Comparison of ENCODE assay signal across 10 cellular contexts in the genomic region with DNA sequence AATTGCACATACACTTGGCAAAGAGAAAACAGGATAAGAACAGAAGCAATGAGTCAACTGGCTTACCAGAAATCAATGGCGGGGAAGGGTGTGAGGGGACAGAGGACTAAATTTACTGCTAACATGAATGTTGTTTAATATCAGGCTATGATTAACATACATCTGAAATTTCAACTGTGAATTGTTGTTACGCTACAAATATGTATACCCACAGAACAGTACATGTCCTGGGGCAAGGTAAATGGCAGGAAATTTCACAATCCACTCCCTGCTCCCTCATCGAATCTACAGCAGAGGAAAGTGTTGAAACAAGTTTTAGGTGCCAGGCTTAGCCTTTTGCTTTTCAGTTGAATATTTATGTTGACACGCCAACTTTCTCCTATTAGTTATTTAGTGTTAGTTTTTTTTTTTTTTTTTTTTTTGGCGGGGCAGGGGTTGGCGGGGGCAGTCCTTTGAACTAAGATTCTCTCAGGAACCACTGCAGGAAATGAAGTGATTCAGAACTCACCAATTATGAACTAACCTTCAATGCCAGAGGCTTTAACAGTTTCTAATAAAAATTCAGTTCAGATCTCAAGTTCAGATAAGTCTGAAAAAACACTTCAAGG.
DNase-seq lines count a peak whose midpoint lies in the region; TF ChIP-seq lines count a peak whose summit lies in the region.
"Had no signal": no experiment of that assay in that cellular context is flagged by ENCODE, and none has a peak within 500 bp of the region (broad histone marks: within the 10 kb centered on the region; RNA-seq: fewer than 3 reads in every experiment).

No MANE protein-coding gene starts in this region.

- no peaks in the 10 kb centered on the region for H3K27me3 ChIP-seq in BLaER1 treated with 17β-estradiol and CSF1 and Interleukin-3, amounts not matched to agents 10 nM and 100 nM
- H3K27me3 ChIP-seq in MG63 (no peaks in the 10 kb centered on the region), SJCRH30 (no peaks in the 10 kb centered on the region)

- peaks cover 0 to 99% (median 51%) of the 10 kb centered on the region in 11 experiments; a peak in 11 of 22 replicates for H4K20me1 ChIP-seq in BLaER1 treated with 17β-estradiol and CSF1 and Interleukin-3, amounts not matched to agents 10 nM and 100 nM

- DNase-seq in MG63: peak; percentile 58
- DNase-seq in cardiac fibroblast (ENCODE audit: low read depth in 2 of 2): peak; percentile 68 to 72
- peak; percentile 57 to 68 for DNase-seq in lung microvascular endothelial cell (ENCODE audit: low read depth in 2 of 2)
- no peak for DNase-seq in SJCRH30
- no peak for DNase-seq in islet precursor cell
- no peak for DNase-seq in stimulated activated naive CD4-positive, alpha-beta T cell treated with Interleukin-2 at 50 U/mL for 16 hours (lab: John Stamatoyannopoulos, UW)
- DNase-seq in NCI-H1048 (lab: John Stamatoyannopoulos, UW): no peak
- DNase-seq: DMS 273 treated with DMSO at 0.1 percent for 48 hours, NCI-H1694 treated with DMSO at 0.1 percent for 48 hours had no signal

- H3K36me3 ChIP-seq in BLaER1 treated with 17β-estradiol and CSF1 and Interleukin-3, amounts not matched to agents 10 nM and 100 nM: peaks cover 19 to 49% (median 22%) of the 10 kb centered on the region in 11 experiments; a peak in 19 of 22 replicates
- H3K36me3 ChIP-seq in MG63 (peaks cover 15% of the 10 kb centered on the region), SJCRH30 (0 out of 2 replicates have a peak, but pooled peaks cover 7% of the 10 kb centered on the region)

- peak overlapping the region in 7 of 11 experiments; percentile 37 to 71 (median 50); a peak in 14 of 22 replicates for H3K4me2 ChIP-seq in BLaER1 treated with 17β-estradiol and CSF1 and Interleukin-3, amounts not matched to agents 10 nM and 100 nM

- H3K4me3 ChIP-seq in BLaER1 treated with 17β-estradiol and CSF1 and Interleukin-3, amounts not matched to agents 10 nM and 100 nM: no peak overlapping the region; a peak in 1 of 20 replicates
- H3K4me3 ChIP-seq in MG63: no peak overlapping the region
- H3K4me3 ChIP-seq in cardiac fibroblast (replicated peaks in 1 of 2; ENCODE audit: low read depth in 2 of 2, low read length in 2 of 2): no peak overlapping the region
- no peak overlapping the region for H3K4me3 ChIP-seq in SJCRH30

- no peak for TF ChIP-seq CTCF in cardiac fibroblast (IDR thresholded peaks at IDR 0.05; ENCODE audit: low read depth, low read length)

- H3K9ac ChIP-seq in BLaER1 treated with 17β-estradiol and CSF1 and Interleukin-3, amounts not matched to agents 10 nM and 100 nM: peak overlapping the region in 2 of 11 experiments; percentile 0 to 17; a peak in 1 of 22 replicates

- peaks cover 5 to 57% (median 23%) of the 10 kb centered on the region in 10 experiments for H3K4me1 ChIP-seq in BLaER1 treated with 17β-estradiol and CSF1 and Interleukin-3, amounts not matched to agents 10 nM and 100 nM
- H3K4me1 ChIP-seq in SJCRH30: peaks cover 2% of the 10 kb centered on the region; the same call in 1 of the 2 replicates

- no peaks in the 10 kb centered on the region for H3K9me3 ChIP-seq in BLaER1 treated with 17β-estradiol and CSF1 and Interleukin-3, amounts not matched to agents 10 nM and 100 nM (replicated peaks in 1 of 11)
- no peaks in the 10 kb centered on the region for H3K9me3 ChIP-seq in MG63
- no peaks in the 10 kb centered on the region for H3K9me3 ChIP-seq in SJCRH30 (replicated peaks)

- H3K27ac ChIP-seq in BLaER1 treated with 17β-estradiol and CSF1 and Interleukin-3, amounts not matched to agents 10 nM and 100 nM: peak overlapping the region in 2 of 11 experiments; percentile 48 to 56; a peak in 6 of 22 replicates
- H3K27ac ChIP-seq in SJCRH30: no peak overlapping the region

Comparison
In these comparisons a context has a peak if more than half of its experiments do, and no peak if none do; other contexts are left out.
1. DNase-seq: peak in MG63 (single experiment), cardiac fibroblast (2 of 2) and lung microvascular endothelial cell (2 of 2); none in SJCRH30 (0 of 2), islet precursor cell (single experiment), stimulated activated naive CD4-positive, alpha-beta T cell treated with Interleukin-2 at 50 U/mL for 16 hours (single experiment) and NCI-H1048 (single experiment).